1 cellular context compared by ENCODE assay signal in genomic region chr15:59255647-59256380, GRCh38.
TF ChIP-seq lines count a peak whose summit lies in the region.

No MANE protein-coding gene starts in this region.

TF ChIP-seq in HepG2, 621 proteins besides CTCF, POLR2A, EP300 and RAD21 (continued from another document):
- TF ChIP-seq ZBTB2 (CRISPR knock-in tag; IDR thresholded peaks at IDR 0.05; ENCODE audit: low read depth) (no peak), SNRNP70 (IDR thresholded peaks at IDR 0.05; ENCODE audit: low read depth, low read length) (no peak), THRA (CRISPR knock-in tag; IDR thresholded peaks at IDR 0.05; ENCODE audit: borderline replicate concordance) (peak; percentile 26; the same call in 1 of the 2 replicates), KLF6 (CRISPR knock-in tag; IDR thresholded peaks at IDR 0.05) (peak; percentile 69; the same call in 1 of the 2 replicates), PAXIP1 (CRISPR knock-in tag; conservative IDR thresholded peaks at IDR 0.05) (peak; percentile 78), ZNF274 (CRISPR knock-in tag; IDR thresholded peaks at IDR 0.05) (no peak)
